Comparison of ENCODE assay signal across 7 cellular contexts in the genomic region with DNA sequence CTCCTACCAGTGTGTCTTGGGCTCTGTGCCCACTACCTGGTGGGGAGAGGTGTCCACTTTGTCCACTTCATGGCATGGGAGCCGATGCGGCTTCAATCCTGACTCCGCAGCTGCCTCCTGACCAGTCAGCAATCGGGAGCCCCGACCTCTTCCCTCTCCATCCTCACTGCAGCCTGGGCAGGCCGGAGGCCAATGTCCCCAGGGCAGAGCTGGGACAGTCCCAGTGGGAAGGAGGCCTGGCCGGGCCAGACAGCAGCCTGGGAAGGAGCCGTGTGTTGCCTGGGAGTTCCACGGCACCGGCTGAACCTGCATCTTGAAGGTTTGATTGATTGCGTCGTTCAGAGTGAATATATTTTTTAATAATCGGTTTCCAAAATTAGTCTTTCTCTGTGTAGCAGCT.
"Had no signal": no experiment of that assay in that cellular context is flagged by ENCODE, and none has a peak within 500 bp of the region (broad histone marks: within the 10 kb centered on the region; RNA-seq: fewer than 3 reads in every experiment).

No MANE protein-coding gene starts in this region.

- DNase-seq: H7, HFFc6, KBM-7 had no signal

- H3K9me3 Mint-ChIP-seq: GM23338, HFFc6, IgD-negative memory B cell had no signal

- H2AFZ ChIP-seq: GM23338 had no signal

- H3K4me3 Mint-ChIP-seq: GM23338, HFFc6, IgD-negative memory B cell had no signal

- H3K27ac Mint-ChIP-seq: GM23338, HFFc6, IgD-negative memory B cell had no signal

- H3K4me3 ChIP-seq: GM23338, HAP-1 had no signal

- H3K9ac ChIP-seq: KMS-11 had no signal

- H3K36me3 ChIP-seq: HAP-1 had no signal

- H3K4me2 ChIP-seq: GM23338, KMS-11 had no signal

- H3K4me1 Mint-ChIP-seq: GM23338 had no signal

- H3K4me1 ChIP-seq: HAP-1 had no signal

- H3K27ac ChIP-seq: KMS-11 had no signal

- H3K9me3 ChIP-seq: HAP-1 had no signal
